In the genomic region with DNA sequence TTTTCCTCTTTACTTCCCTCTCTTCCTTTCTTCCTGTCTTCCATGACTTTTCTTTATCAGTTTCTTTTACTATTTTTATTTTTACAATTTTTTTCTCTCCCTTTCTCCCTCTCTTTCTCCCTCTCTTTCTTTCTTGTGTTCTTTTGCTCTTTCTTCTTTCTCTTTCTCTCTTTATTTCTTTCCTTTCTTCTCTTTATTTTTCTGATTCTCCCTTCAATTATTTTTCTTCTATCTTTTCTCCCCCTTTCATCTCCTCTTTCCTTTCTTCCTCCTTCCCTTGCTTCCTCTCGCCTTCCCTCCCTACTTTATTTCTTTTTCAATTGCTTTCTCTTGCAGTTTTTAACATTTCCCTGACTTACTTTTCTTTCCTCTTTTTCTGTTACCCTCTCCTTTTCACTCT, we compare ENCODE assay signal across 4 cellular contexts. TPM values are rescaled to one million over a fixed set of nuclear protein-coding genes. Genes with fewer than 3 reads are reported as not detected.
"Had no signal": no experiment of that assay in that cellular context is flagged by ENCODE, and none has a peak within 500 bp of the region (broad histone marks: within the 10 kb centered on the region; RNA-seq: fewer than 3 reads in every experiment).

No MANE protein-coding gene starts in this region.

RNA-seq across cellular contexts. Expression of a gene that starts 39.5 kb away (rescaled TPM):
- total RNA-seq: HT-29, HT1080, IMR-90 had no signal
- polyA plus RNA-seq: IgD-negative memory B cell, IMR-90 had no signal
